8 cellular contexts compared by ENCODE assay signal in the genomic region with DNA sequence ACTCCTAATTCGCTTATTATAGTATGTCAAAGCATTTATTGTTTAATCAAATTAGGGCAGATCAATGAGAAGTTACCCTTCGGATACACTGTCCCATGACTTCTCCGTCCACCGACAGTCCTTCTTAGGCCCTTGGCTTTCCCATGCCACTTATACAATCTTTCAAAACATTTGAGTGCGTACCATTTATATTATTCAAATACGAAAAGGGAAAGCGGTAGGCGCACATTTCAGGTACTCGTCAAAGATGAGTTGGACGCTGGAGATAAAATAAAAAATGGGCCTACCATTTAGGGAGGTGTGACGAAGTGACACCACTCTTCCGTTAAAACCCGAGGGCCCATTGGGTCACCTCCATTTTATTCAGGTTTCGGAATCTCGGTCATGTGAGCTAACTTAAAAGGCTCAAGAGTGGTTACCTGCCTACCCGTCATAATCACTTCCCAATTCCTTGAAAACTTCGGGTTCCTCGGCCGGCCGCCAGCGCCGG. TPM values are rescaled to one million over a fixed set of nuclear protein-coding genes. Genes with fewer than 3 reads are reported as not detected.
DNase-seq lines count a peak whose midpoint lies in the region; ATAC-seq, FAIRE-seq and TF ChIP-seq lines count a peak whose summit lies in the region.

No MANE protein-coding gene starts in this region.

- intact Hi-C loops in Right ventricle myocardium superior (cut with DNase I): loop anchor here (2.0 kb wide), 1 partner anchor 34 kb away; the partner anchor contains the start of gene SNX3

- peak; percentile 29 for ATAC-seq in GM18511 (IDR thresholded peaks at IDR 0.05; ENCODE audit: unreplicated experiment)
- ATAC-seq in HG02623 (IDR thresholded peaks at IDR 0.05; ENCODE audit: unreplicated experiment): peak; percentile 19
- ATAC-seq in SK-N-SH treated with all-trans-retinoic acid at 6 μM for 48 hours: peak; percentile 40
- peak; percentile 64 for ATAC-seq in Right ventricle myocardium superior (ENCODE audit: poor library complexity)

- H3K4me1 ChIP-seq in skeletal muscle satellite cell (ENCODE audit: control insufficient read depth, insufficient read depth, low read length): peaks cover 5% of the 10 kb centered on the region

- H3K4me2 ChIP-seq in skeletal muscle satellite cell (ENCODE audit: low read length): peak overlapping the region; percentile 88

- no peaks in the 10 kb centered on the region for H3K36me3 ChIP-seq in skeletal muscle satellite cell (ENCODE audit: insufficient read depth, low read length)

- peak overlapping the region; percentile 91 for H3K9ac ChIP-seq in skeletal muscle satellite cell (ENCODE audit: low read depth, low read length)

- FAIRE-seq in HTR-8/SVneo (lab: Jason Lieb, UNC): no peak

- no peak for DNase-seq in Right ventricle myocardium superior
- DNase-seq in HTR-8/SVneo (ENCODE audit: insufficient read length, low spot score): no peak
- no peak for DNase-seq in NCI-H2081 (lab: John Stamatoyannopoulos, UW)
- no peak for DNase-seq in activated CD4-positive, alpha-beta T cell treated with anti-CD3 and anti-CD28 coated beads, Interleukin-2, amount 50 U/mL, for 4 hours

- H3K4me3 ChIP-seq in skeletal muscle satellite cell (ENCODE audit: low read length): peak overlapping the region; percentile 76

- no peaks in the 10 kb centered on the region for H3K27me3 ChIP-seq in skeletal muscle satellite cell (ENCODE audit: control insufficient read depth, insufficient read depth, low read length)

- no peaks in the 10 kb centered on the region for H3K9me3 ChIP-seq in skeletal muscle satellite cell (replicated peaks; ENCODE audit: low read length)

TF ChIP-seq in SK-N-SH treated with all-trans-retinoic acid at 6 μM for 48 hours, 23 proteins besides CTCF, POLR2A, EP300 and RAD21:
- TF ChIP-seq ZNF70 (CRISPR knock-in tag; IDR thresholded peaks at IDR 0.05): no peak
- TF ChIP-seq TOX (CRISPR knock-in tag; IDR thresholded peaks at IDR 0.05; ENCODE audit: borderline replicate concordance): no peak
- TF ChIP-seq ZFP30 (CRISPR knock-in tag; IDR thresholded peaks at IDR 0.05): no peak
- no peak for TF ChIP-seq ESRRG (CRISPR knock-in tag; IDR thresholded peaks at IDR 0.05)

RNA-seq across cellular contexts. Expression of gene AFG1L, which starts 0.5 kb away (rescaled TPM):
- 12.6 TPM for total RNA-seq in Right ventricle myocardium superior
- 4.1 and 5.0 TPM in 2 replicates for total RNA-seq in skeletal muscle satellite cell (2012; rRNA removed)

RNA-seq across cellular contexts. Expression of gene SNX3, which starts 33.5 kb away (rescaled TPM):
- total RNA-seq in Right ventricle myocardium superior: 269 TPM
- total RNA-seq in skeletal muscle satellite cell (2012; rRNA removed): 183 and 203 TPM in 2 replicates
